25 cellular contexts compared by ENCODE assay signal in genomic region chr12:53143355-53143754, GRCh38. TPM values are rescaled to one million over a fixed set of nuclear protein-coding genes. Genes with fewer than 3 reads are reported as not detected.
"Had no signal": no experiment of that assay in that cellular context is flagged by ENCODE, and none has a peak within 500 bp of the region (broad histone marks: within the 10 kb centered on the region; RNA-seq: fewer than 3 reads in every experiment).

No MANE protein-coding gene starts in this region.

- H3K27ac ChIP-seq: RWPE1 had no signal

- H3K4me3 Mint-ChIP-seq: IgD-negative memory B cell had no signal

- H3K27ac Mint-ChIP-seq: IgD-negative memory B cell had no signal

- DNase-seq: KBM-7, MV-4-11, NCI-H1048, NCI-H1105, NCI-H1417, NCI-H1436 treated with DMSO at 0.1 percent for 48 hours, NCI-H1694, NCI-H187 treated with DMSO at 0.1 percent for 48 hours, NCI-H2029 treated with DMSO at 0.1 percent for 48 hours, NCI-H2171 treated with DMSO at 0.1 percent for 48 hours, NCI-H345, NCI-H446 treated with DMSO at 0.1 percent for 48 hours, NCI-H510A treated with DMSO at 0.1 percent for 48 hours, NCI-H526, NCI-H774, SHP77, SK-N-SH, SW 1271 had no signal

- H3K4me2 ChIP-seq: SK-N-SH had no signal

- H3K9me3 ChIP-seq: SK-N-SH had no signal

- ATAC-seq: Panc1 had no signal

- H3K9ac ChIP-seq: SK-N-SH had no signal

- H3K4me1 Mint-ChIP-seq: IgD-negative memory B cell had no signal

RNA-seq across cellular contexts. Expression of gene SOAT2, which starts 40.1 kb away (rescaled TPM):
- total RNA-seq: HT1080, LHCN-M2, MCF 10A, SK-MEL-5 had no signal
- polyA plus RNA-seq: IgD-negative memory B cell had no signal
